Comparison of ENCODE assay signal across 26 cellular contexts in the genomic region with DNA sequence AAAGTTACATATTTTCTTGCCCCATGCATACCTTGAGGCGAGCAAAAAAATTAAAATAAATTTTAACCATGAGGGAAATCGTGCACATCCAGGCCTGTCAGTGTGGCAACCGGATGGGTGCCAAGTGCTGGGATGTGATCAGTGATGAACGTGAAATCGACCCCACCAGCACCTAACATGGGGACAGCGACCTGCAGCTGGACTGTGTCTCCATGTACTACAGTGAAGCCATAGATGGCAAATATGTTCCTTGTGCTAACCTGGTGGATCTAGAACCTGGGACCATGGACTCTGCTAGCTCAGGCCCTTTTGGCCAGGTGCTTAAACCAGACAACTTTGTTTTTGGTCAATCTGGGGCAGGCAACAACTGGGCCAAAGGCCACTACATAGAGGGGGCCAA.
A peak's percentile ranks its signal among the peaks of the same experiment; 100 is the strongest.
DNase-seq lines count a peak whose midpoint lies in the region; ATAC-seq, FAIRE-seq and TF ChIP-seq lines count a peak whose summit lies in the region.
"Had no signal": no experiment of that assay in that cellular context is flagged by ENCODE, and none has a peak within 500 bp of the region (broad histone marks: within the 10 kb centered on the region; RNA-seq: fewer than 3 reads in every experiment).

No MANE protein-coding gene starts in this region.

- intact Hi-C loops in HepG2 (cut with micrococcal nuclease; ENCODE audit: unreplicated experiment) (no loop called here), right lobe of liver (cut with DNase I) (no loop called here)

- TF ChIP-seq RAD21 in liver (IDR thresholded peaks at IDR 0.05) = no peak
- TF ChIP-seq RAD21 in HepG2 (CRISPR knock-in tag; IDR thresholded peaks at IDR 0.05) = no peak
- TF ChIP-seq RAD21 in Ishikawa (IDR thresholded peaks at IDR 0.05; ENCODE audit: low read depth) = no peak

- no peak for DNase-seq in HepG2 (ENCODE audit: low spot score)
- DNase-seq in right lobe of liver = no peak
- no peak for DNase-seq in NOMO-1 treated with DMSO at 0.1 percent for 48 hours (lab: John Stamatoyannopoulos, UW; ENCODE audit: unreplicated experiment)
- no peak for DNase-seq in NCI-H2171 treated with DMSO at 0.1 percent for 48 hours (lab: John Stamatoyannopoulos, UW)
- DNase-seq: 8988T; ACHN; AML-193; BE2C; CD4-positive, alpha-beta T cell; CD8-positive, alpha-beta memory T cell; DMS 273 treated with DMSO at 0.1 percent for 48 hours; DMS79; EL; GDM1; GM23248; H9; HFFc6 had no signal

- no peaks in the 10 kb centered on the region for H4K20me1 ChIP-seq in HepG2 (ENCODE audit: insufficient read depth, low read length)
- H4K20me1 ChIP-seq: BLaER1 treated with 17β-estradiol and CSF1 and Interleukin-3, amounts not matched to agents 10 nM and 100 nM had no signal

- H3K4me1 ChIP-seq in liver (ENCODE audit: control insufficient read depth in 4 of 4, insufficient read depth in 4 of 4, low read length in 3 of 4) (peaks cover 0 to 2% (median under 1%) of the 10 kb centered on the region in 4 donors), HepG2 (ENCODE audit: insufficient read depth, low read length) (peaks cover 6% of the 10 kb centered on the region), right lobe of liver (peaks cover 0 to 2% (median 0%) of the 10 kb centered on the region in 4 donors)
- H3K4me1 ChIP-seq: A549; BE2C; BLaER1 treated with 17β-estradiol and CSF1 and Interleukin-3, amounts not matched to agents 10 nM and 100 nM had no signal

- no peak overlapping the region for H2AFZ ChIP-seq in HepG2 (ENCODE audit: low read length)
- H2AFZ ChIP-seq: GM23248 had no signal

- H3K4me3 ChIP-seq in liver (ENCODE audit: low read depth in 1 of 3, low read length in 3 of 3) = no peak overlapping the region
- no peak overlapping the region for H3K4me3 ChIP-seq in HepG2 (replicated peaks in 1 of 3; ENCODE audit: insufficient read depth in 1 of 3, low read depth in 2 of 3, low read length in 3 of 3)
- H3K4me3 ChIP-seq in right lobe of liver = no peak overlapping the region
- H3K4me3 ChIP-seq: A549; BLaER1 treated with 17β-estradiol and CSF1 and Interleukin-3, amounts not matched to agents 10 nM and 100 nM; GM12878; GM23248 had no signal

- in situ Hi-C loops in HepG2 (cut with HindIII; ENCODE audit: extremely low pct_ligation_motif_present, low pct_unique_long_range_greater_than_20kb) = no loop called here

- TF ChIP-seq CTCF in liver (IDR thresholded peaks at IDR 0.05; ENCODE audit: low read depth, low read length, missing input control) (no peak), HepG2 (CRISPR knock-in tag; IDR thresholded peaks at IDR 0.05) (no peak), right lobe of liver (IDR thresholded peaks at IDR 0.05) (no peak)

- BruUV-seq in HepG2 (replicated peaks; lab: Mats Ljungman, UMichigan) = no TSS peak

- CTCF ChIA-PET in HepG2 (lab: Yijun Ruan, JAX; ENCODE audit: low intra/inter-chr PET ratio, low total read pairs) = no interaction called here

- H3K27me3 ChIP-seq in liver (ENCODE audit: control insufficient read depth in 4 of 4, insufficient read depth in 4 of 4, low read length in 3 of 4) (no peaks in the 10 kb centered on the region), HepG2 (ENCODE audit: control insufficient read depth in 1 of 2, insufficient read depth in 2 of 2, low read length in 2 of 2) (no peaks in the 10 kb centered on the region), right lobe of liver (no peaks in the 10 kb centered on the region)
- H3K27me3 ChIP-seq: BE2C; BLaER1 treated with 17β-estradiol and CSF1 and Interleukin-3, amounts not matched to agents 10 nM and 100 nM had no signal

- H3K36me3 ChIP-seq in liver (ENCODE audit: control insufficient read depth in 4 of 4, insufficient read depth in 3 of 4, low read depth in 1 of 4, low read length in 3 of 4) = peaks cover 9 to 50% (median 37%) of the 10 kb centered on the region in 4 donors
- peaks cover 2 to 21% of the 10 kb centered on the region in 2 experiments; a peak in 4 of 5 replicates for H3K36me3 ChIP-seq in HepG2 (replicated peaks in 1 of 2; ENCODE audit: control insufficient read depth in 1 of 2, insufficient read depth in 2 of 2, low read length in 2 of 2)
- peaks cover 0 to 57% (median 16%) of the 10 kb centered on the region in 4 donors for H3K36me3 ChIP-seq in right lobe of liver
- H3K36me3 ChIP-seq: BE2C had no signal

- H3K9ac ChIP-seq in liver (ENCODE audit: low read depth in 1 of 2, low read length in 2 of 2) (no peak overlapping the region), HepG2 (ENCODE audit: insufficient read depth, low read depth, low read length) (no peak overlapping the region)
- H3K9ac ChIP-seq: BLaER1 treated with 17β-estradiol and CSF1 and Interleukin-3, amounts not matched to agents 10 nM and 100 nM; GM23248 had no signal

- no peak for TF ChIP-seq POLR2A in HepG2 (IDR thresholded peaks at IDR 0.05; ENCODE audit: insufficient read depth in 1 of 2, low read depth in 2 of 2, low read length in 2 of 2)
- TF ChIP-seq POLR2A in right lobe of liver (IDR thresholded peaks at IDR 0.05) = no peak

- ATAC-seq in HepG2 (no peak), right lobe of liver (peak in 3 of 4 donors; percentile 9 to 17 (median 15)), HG03039 (IDR thresholded peaks at IDR 0.05; ENCODE audit: unreplicated experiment) (no peak)
- ATAC-seq: A549, GM12878, HCT116 had no signal

- H3K79me2 ChIP-seq in HepG2 (ENCODE audit: insufficient read depth, low read length) = no peaks in the 10 kb centered on the region

- no peak overlapping the region for H3K4me2 ChIP-seq in HepG2 (ENCODE audit: low read depth, low read length)
- H3K4me2 ChIP-seq: A549; BLaER1 treated with 17β-estradiol and CSF1 and Interleukin-3, amounts not matched to agents 10 nM and 100 nM had no signal

- WGBS in liver = 89% methylated on average over 6 of the region's 6 CpGs
- WGBS in HepG2 (ENCODE audit: low lambda C conversion rate) = 97% methylated on average over 6 of the region's 6 CpGs
- 85% methylated on average over 5 of the region's 6 CpGs for WGBS in right lobe of liver (ENCODE audit: insufficient coverage, low coverage, low lambda C conversion rate, missing lambda C conversion rate)

- TF ChIP-seq EP300 in HepG2 (IDR thresholded peaks at IDR 0.05; ENCODE audit: low read depth in 2 of 2, low read length in 2 of 2) = no peak
- TF ChIP-seq EP300 in HepG2 (CRISPR knock-in tag; IDR thresholded peaks at IDR 0.05; ENCODE audit: borderline replicate concordance) = no peak
- no peak for TF ChIP-seq EP300 in Ishikawa (IDR thresholded peaks at IDR 0.05; ENCODE audit: borderline replicate concordance)

- H3K27ac ChIP-seq in liver (ENCODE audit: low read depth in 1 of 2, low read length in 2 of 2) = no peak overlapping the region
- H3K27ac ChIP-seq in HepG2 (ENCODE audit: extremely low read length, insufficient read depth, low read length) = no peak overlapping the region
- H3K27ac ChIP-seq in right lobe of liver = no peak overlapping the region
- H3K27ac ChIP-seq: A549; BLaER1 treated with 17β-estradiol and CSF1 and Interleukin-3, amounts not matched to agents 10 nM and 100 nM; GM23248 had no signal

- FAIRE-seq in HepG2 (lab: Jason Lieb, UNC) = no peak
- FAIRE-seq: A549, D721Med, GM12878, GM19239 had no signal

- POLR2A ChIA-PET in HepG2 (lab: Yijun Ruan, JAX) = no interaction called here

- no peaks in the 10 kb centered on the region for H3K9me3 ChIP-seq in liver (ENCODE audit: control insufficient read depth in 4 of 4, low read length in 3 of 4)
- H3K9me3 ChIP-seq in HepG2 (ENCODE audit: low read length) = no peaks in the 10 kb centered on the region
- no peaks in the 10 kb centered on the region for H3K9me3 ChIP-seq in right lobe of liver
- H3K9me3 ChIP-seq: A549; BE2C; BLaER1 treated with 17β-estradiol and CSF1 and Interleukin-3, amounts not matched to agents 10 nM and 100 nM had no signal

TF ChIP-seq in liver, 16 proteins besides CTCF, POLR2A, EP300 and RAD21 (continues in another document):
- TF ChIP-seq FOXA1 (IDR thresholded peaks at IDR 0.05) = no peak
- TF ChIP-seq SP1 (IDR thresholded peaks at IDR 0.05) = no peak
- no peak for TF ChIP-seq YY1 (IDR thresholded peaks at IDR 0.05)

TF ChIP-seq in HepG2, 621 proteins besides CTCF, POLR2A, EP300 and RAD21:
- TF ChIP-seq ZEB1 (IDR thresholded peaks at IDR 0.05; ENCODE audit: insufficient replicate concordance, low read depth) (no peak), MED8 (CRISPR knock-in tag; IDR thresholded peaks at IDR 0.05; ENCODE audit: insufficient replicate concordance) (no peak)

TF ChIP-seq in Ishikawa, 13 proteins besides CTCF, POLR2A, EP300 and RAD21:
- TF ChIP-seq, protein P1, sequence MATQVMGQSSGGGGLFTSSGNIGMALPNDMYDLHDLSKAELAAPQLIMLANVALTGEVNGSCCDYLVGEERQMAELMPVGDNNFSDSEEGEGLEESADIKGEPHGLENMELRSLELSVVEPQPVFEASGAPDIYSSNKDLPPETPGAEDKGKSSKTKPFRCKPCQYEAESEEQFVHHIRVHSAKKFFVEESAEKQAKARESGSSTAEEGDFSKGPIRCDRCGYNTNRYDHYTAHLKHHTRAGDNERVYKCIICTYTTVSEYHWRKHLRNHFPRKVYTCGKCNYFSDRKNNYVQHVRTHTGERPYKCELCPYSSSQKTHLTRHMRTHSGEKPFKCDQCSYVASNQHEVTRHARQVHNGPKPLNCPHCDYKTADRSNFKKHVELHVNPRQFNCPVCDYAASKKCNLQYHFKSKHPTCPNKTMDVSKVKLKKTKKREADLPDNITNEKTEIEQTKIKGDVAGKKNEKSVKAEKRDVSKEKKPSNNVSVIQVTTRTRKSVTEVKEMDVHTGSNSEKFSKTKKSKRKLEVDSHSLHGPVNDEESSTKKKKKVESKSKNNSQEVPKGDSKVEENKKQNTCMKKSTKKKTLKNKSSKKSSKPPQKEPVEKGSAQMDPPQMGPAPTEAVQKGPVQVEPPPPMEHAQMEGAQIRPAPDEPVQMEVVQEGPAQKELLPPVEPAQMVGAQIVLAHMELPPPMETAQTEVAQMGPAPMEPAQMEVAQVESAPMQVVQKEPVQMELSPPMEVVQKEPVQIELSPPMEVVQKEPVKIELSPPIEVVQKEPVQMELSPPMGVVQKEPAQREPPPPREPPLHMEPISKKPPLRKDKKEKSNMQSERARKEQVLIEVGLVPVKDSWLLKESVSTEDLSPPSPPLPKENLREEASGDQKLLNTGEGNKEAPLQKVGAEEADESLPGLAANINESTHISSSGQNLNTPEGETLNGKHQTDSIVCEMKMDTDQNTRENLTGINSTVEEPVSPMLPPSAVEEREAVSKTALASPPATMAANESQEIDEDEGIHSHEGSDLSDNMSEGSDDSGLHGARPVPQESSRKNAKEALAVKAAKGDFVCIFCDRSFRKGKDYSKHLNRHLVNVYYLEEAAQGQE (IDR thresholded peaks at IDR 0.05; ENCODE audit: low read depth) = peak; percentile 52; the same call in 1 of the 2 replicates
- no peak for TF ChIP-seq FOXM1 (IDR thresholded peaks at IDR 0.05; ENCODE audit: borderline replicate concordance, low read depth)
- TF ChIP-seq ZBTB7A (IDR thresholded peaks at IDR 0.05; ENCODE audit: low read depth) = no peak
TF ChIP-seq in Ishikawa: peak in this region for 1.

Comparison
In these comparisons a context has a peak if more than half of its experiments do, and no peak if none do; other contexts are left out.
1. ATAC-seq: peak in right lobe of liver (3 of 4); none in HepG2 (single experiment) and HG03039 (single experiment).